ENCODE assay signal across 8 cellular contexts in the genomic region with DNA sequence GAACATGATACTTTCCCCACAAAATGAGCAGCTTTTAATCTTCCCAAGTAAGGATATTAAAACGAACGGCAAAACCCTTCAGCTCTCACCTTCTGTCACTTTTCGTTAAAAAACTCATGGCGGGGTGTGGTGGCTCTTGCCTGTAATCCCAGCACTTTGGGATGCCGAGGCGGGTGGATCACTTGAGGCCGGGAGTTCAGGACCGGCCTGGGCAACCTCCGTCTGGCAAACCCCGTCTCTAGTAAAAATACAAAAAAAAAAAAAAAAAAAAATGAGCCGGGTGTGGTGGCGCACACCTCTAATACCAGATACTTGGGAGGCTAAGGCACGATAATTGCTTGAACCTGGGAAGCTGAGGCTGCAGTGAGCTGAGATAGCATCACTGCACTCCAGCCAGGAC. TPM values are rescaled to one million over a fixed set of nuclear protein-coding genes. Genes with fewer than 3 reads are reported as not detected.
DNase-seq lines count a peak whose midpoint lies in the region; ATAC-seq, FAIRE-seq and TF ChIP-seq lines count a peak whose summit lies in the region.

No MANE protein-coding gene starts in this region.

- no peaks in the 10 kb centered on the region for H3K9me3 Mint-ChIP-seq in natural killer cell

- H3K27me3 ChIP-seq in ectodermal cell (ENCODE audit: control insufficient read depth, insufficient read depth, low read length, poor library complexity, severe bottlenecking): peaks cover 26% of the 10 kb centered on the region

- TF ChIP-seq CTCF in AG09309 (IDR thresholded peaks at IDR 0.05; ENCODE audit: control insufficient read depth, insufficient read depth, low read depth, low read length, missing control alignments) (no peak), LNCaP clone FGC (IDR thresholded peaks at IDR 0.05; ENCODE audit: control insufficient read depth, extremely low read depth, insufficient read depth) (no peak), natural killer cell (IDR thresholded peaks at IDR 0.05) (no peak), D721Med (IDR thresholded peaks at IDR 0.05; ENCODE audit: insufficient read depth, missing control alignments) (no peak)

- no peak for FAIRE-seq in D721Med (lab: Jason Lieb, UNC)

- peak overlapping the region; percentile 89 to 90 for H3K27ac Mint-ChIP-seq in natural killer cell

- peaks cover 22% of the 10 kb centered on the region for H3K36me3 ChIP-seq in ectodermal cell (ENCODE audit: control insufficient read depth, insufficient read depth, low read length)

- no peaks in the 10 kb centered on the region for H3K4me1 ChIP-seq in ectodermal cell (ENCODE audit: control insufficient read depth, insufficient read depth, low read length)

- WGBS in ectodermal cell, 2 experiments: 85 to 94% methylated on average over 13 of the region's 13 CpGs

- H3K4me3 ChIP-seq in AG09309 (ENCODE audit: control insufficient read depth, low read depth, low read length) (peak overlapping the region; percentile 94), LNCaP clone FGC (ENCODE audit: low read depth, low read length) (peak overlapping the region; percentile 83), ectodermal cell (ENCODE audit: insufficient read depth, low read depth, low read length) (peak overlapping the region; percentile 86)

- no peaks in the 10 kb centered on the region for H3K9me3 ChIP-seq in ectodermal cell (ENCODE audit: control insufficient read depth, low read length)

- peaks cover 5% of the 10 kb centered on the region for H3K36me3 Mint-ChIP-seq in natural killer cell

- peaks cover 6 to 11% of the 10 kb centered on the region in 2 donors for H3K27me3 Mint-ChIP-seq in natural killer cell (ENCODE audit: low read depth in 2 of 2)

- H3K27ac ChIP-seq in ectodermal cell (ENCODE audit: insufficient read depth, low read depth, low read length, poor library complexity, severe bottlenecking): no peak overlapping the region

- ATAC-seq in natural killer cell: no peak
- no peak for ATAC-seq in left lobe of liver

- intact Hi-C loops in natural killer cell (cut with micrococcal nuclease): no loop called here

- H3K4me1 Mint-ChIP-seq in natural killer cell: peaks cover 24 to 31% of the 10 kb centered on the region in 2 donors

- DNase-seq in AG09309 (ENCODE audit: low read depth) (no peak), LNCaP clone FGC (ENCODE audit: low read depth) (no peak), natural killer cell (no peak), COLO668 (lab: John Stamatoyannopoulos, UW; ENCODE audit: unreplicated experiment) (no peak), left lobe of liver (ENCODE audit: low spot score) (no peak), NCI-H345 treated with DMSO at 0.1 percent for 48 hours (lab: John Stamatoyannopoulos, UW; ENCODE audit: unreplicated experiment) (no peak), D721Med (ENCODE audit: insufficient read length, low spot score) (no peak)

- peak overlapping the region; percentile 99 for H3K4me3 Mint-ChIP-seq in natural killer cell

RNA-seq across cellular contexts. Expression of gene TMED9, which starts 0.9 kb away (rescaled TPM):
- polyA plus RNA-seq in ectodermal cell (2013, experiment 1 of 4): 119 TPM
- polyA plus RNA-seq in ectodermal cell (2013, experiment 2 of 4): 114 TPM
- polyA plus RNA-seq in ectodermal cell (2013, experiment 3 of 4): 115 TPM
- polyA plus RNA-seq in ectodermal cell (2013, experiment 4 of 4): 126 TPM
- total RNA-seq in natural killer cell (100 to 1,000 TPM in 1 of 3 donors, 10 to 100 TPM in 2; 91.2 to 114 (median 94.4) TPM), left lobe of liver (135 TPM)

RNA-seq across cellular contexts. Expression of gene B4GALT7, which starts 7.0 kb away (rescaled TPM):
- polyA plus RNA-seq in ectodermal cell (2013, experiment 1 of 4): 19.1 TPM
- polyA plus RNA-seq in ectodermal cell (2013, experiment 2 of 4): 23.3 TPM
- polyA plus RNA-seq in ectodermal cell (2013, experiment 3 of 4): 17.9 TPM
- polyA plus RNA-seq in ectodermal cell (2013, experiment 4 of 4): 19.3 TPM
- total RNA-seq in natural killer cell (10 to 100 TPM; 28.7 to 38.5 (median 28.7) TPM), left lobe of liver (13.5 TPM)

RNA-seq across cellular contexts. Expression of gene FAM193B, which starts 38.5 kb away (rescaled TPM):
- polyA plus RNA-seq in ectodermal cell (2013, experiment 1 of 4): 102 TPM
- 81.0 TPM for polyA plus RNA-seq in ectodermal cell (2013, experiment 2 of 4)
- 96.2 TPM for polyA plus RNA-seq in ectodermal cell (2013, experiment 3 of 4)
- polyA plus RNA-seq in ectodermal cell (2013, experiment 4 of 4): 102 TPM
- total RNA-seq in natural killer cell (100 to 1,000 TPM; 203 to 235 (median 216) TPM), left lobe of liver (69.0 TPM)
